Comparison of ENCODE assay signal across 8 cellular contexts in the genomic region with DNA sequence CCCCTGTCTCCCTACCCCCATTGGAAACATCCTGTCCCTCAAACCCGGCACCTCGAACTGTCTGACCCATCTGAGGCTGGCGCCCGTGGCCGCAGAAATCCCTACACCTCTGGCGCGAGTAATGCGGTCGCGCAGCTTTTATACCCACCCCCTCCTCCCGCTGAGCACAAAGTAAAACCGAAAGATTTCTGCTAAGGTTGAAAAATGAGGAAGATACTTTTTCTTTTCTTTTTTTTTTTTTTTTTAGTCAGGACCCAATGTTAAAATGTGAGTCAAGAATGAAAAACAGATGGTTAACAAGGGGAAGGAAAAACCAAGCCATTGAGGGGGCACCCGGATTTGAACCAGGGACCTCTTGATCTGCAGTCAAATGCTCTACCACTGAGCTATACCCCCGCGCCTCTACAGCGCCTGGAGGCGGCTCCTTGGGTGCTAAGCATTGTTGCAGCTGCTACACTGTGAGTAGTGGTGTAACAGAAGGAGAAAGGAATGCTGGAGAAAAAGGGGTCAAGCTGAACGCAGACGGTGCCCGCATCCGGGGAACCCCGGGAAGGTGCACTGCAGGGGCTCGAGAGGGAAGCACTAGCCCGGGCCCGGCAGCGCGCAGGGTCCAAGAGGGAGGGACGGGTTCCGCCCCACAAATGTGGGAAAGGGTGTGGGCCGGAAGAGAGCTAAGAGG. TPM values are rescaled to one million over a fixed set of nuclear protein-coding genes. Genes with fewer than 3 reads are reported as not detected.
DNase-seq lines count a peak whose midpoint lies in the region; ATAC-seq and TF ChIP-seq lines count a peak whose summit lies in the region.

No MANE protein-coding gene starts in this region.

- TF ChIP-seq EP300 in upper lobe of left lung (IDR thresholded peaks at IDR 0.05) = no peak

- no peaks in the 10 kb centered on the region for H3K27me3 ChIP-seq in adipocyte (replicated peaks; ENCODE audit: control insufficient read depth, insufficient read depth, low read length)
- no peaks in the 10 kb centered on the region for H3K27me3 ChIP-seq in upper lobe of left lung

- H3K4me1 ChIP-seq in adipocyte (ENCODE audit: control insufficient read depth, insufficient read depth, low read length) = peaks cover 40% of the 10 kb centered on the region
- H3K4me1 ChIP-seq in upper lobe of left lung = peaks cover 33 to 46% (median 37%) of the 10 kb centered on the region in 4 donors

- H3K4me3 ChIP-seq in adipocyte (ENCODE audit: low read length) (peak overlapping the region; percentile 84), upper lobe of left lung (peak overlapping the region; percentile 78 to 99 (median 97))

- peak overlapping the region; percentile 100 for H3K9ac ChIP-seq in adipocyte (ENCODE audit: low read length)

- TF ChIP-seq POLR2A in GM10847 (IDR thresholded peaks at IDR 0.05; ENCODE audit: extremely low read depth, insufficient read length) = peak; percentile 85
- TF ChIP-seq POLR2A in upper lobe of left lung (IDR thresholded peaks at IDR 0.05) = peak in 2 of 4 donors; percentile 23 to 51

- H3K27ac ChIP-seq in upper lobe of left lung = peak overlapping the region; percentile 93 to 99 (median 98)

- WGBS in upper lobe of left lung, 2 donors = 0 to 1% methylated on average over 30 of the region's 30 CpGs

- peaks cover 10% of the 10 kb centered on the region for H3K36me3 ChIP-seq in adipocyte (ENCODE audit: control insufficient read depth, insufficient read depth, low read length, severe bottlenecking)
- H3K36me3 ChIP-seq in upper lobe of left lung = no peaks in the 10 kb centered on the region

- peak; percentile 66 for DNase-seq in NCI-H1105 treated with DMSO at 0.1 percent for 48 hours (lab: John Stamatoyannopoulos, UW)
- DNase-seq in SW 1271 (lab: John Stamatoyannopoulos, UW) = peak; percentile 45 to 84
- DNase-seq in adipocyte (ENCODE audit: low read depth) = peak; percentile 90
- peak; percentile 92 for DNase-seq in cardiac septum (ENCODE audit: low spot score)
- DNase-seq in posterior cingulate gyrus = peak; percentile 84 to 99 (median 92)
- DNase-seq in upper lobe of left lung = peak; percentile 94 to 95

- ATAC-seq in HG02588 (IDR thresholded peaks at IDR 0.05; ENCODE audit: unreplicated experiment) = peak; percentile 27
- ATAC-seq in upper lobe of left lung (ENCODE audit: low FRiP score in 2 of 2) = peak; percentile 81 to 88

- intact Hi-C loops in cardiac septum (cut with DNase I) (loop anchor here (5.0 kb wide), 1 partner anchor 283 kb away; a partner anchor contains a TSS), posterior cingulate gyrus (cut with DNase I) (no loop called here)

- no peaks in the 10 kb centered on the region for H3K9me3 ChIP-seq in adipocyte (ENCODE audit: control insufficient read depth, low read length)
- peaks cover 0 to 3% (median 0%) of the 10 kb centered on the region in 4 donors for H3K9me3 ChIP-seq in upper lobe of left lung

- TF ChIP-seq CTCF in upper lobe of left lung (IDR thresholded peaks at IDR 0.05) = peak in 2 of 6 experiments; percentile 1 to 23

RNA-seq across cellular contexts. Expression of a gene that starts 0.8 kb away (rescaled TPM):
- total RNA-seq in cardiac septum = 25.3 TPM
- 100 to 1,000 TPM in 5 of 6 donors, 10 to 100 TPM in 1; 97.9 to 168 (median 149) TPM for total RNA-seq in upper lobe of left lung

RNA-seq across cellular contexts. Expression of a gene that starts 15.6 kb away (rescaled TPM):
- 564 TPM for total RNA-seq in cardiac septum
- total RNA-seq in upper lobe of left lung = 1,000 to 10,000 TPM in 4 of 6 donors, 100 to 1,000 TPM in 2; 542 to 1,288 (median 1,062) TPM

RNA-seq across cellular contexts. Expression of a gene that starts 44.0 kb away (rescaled TPM):
- total RNA-seq in cardiac septum = 10.4 TPM
- 100 to 1,000 TPM in 1 of 6 donors, 10 to 100 TPM in 5; 21.3 to 118 (median 29.5) TPM for total RNA-seq in upper lobe of left lung

Comparison
In these comparisons a context has a peak if more than half of its experiments do, and no peak if none do; other contexts are left out.
1. Peak in every context shown above with its lines: DNase-seq, ATAC-seq, H3K4me3 ChIP-seq and H3K27ac ChIP-seq.